In genomic region chr1:9181990-9182783, GRCh38 we compare ENCODE assay signal across 8 cellular contexts. TPM values are rescaled to one million over a fixed set of nuclear protein-coding genes. Genes with fewer than 3 reads are reported as not detected.
DNase-seq lines count a peak whose midpoint lies in the region; FAIRE-seq and TF ChIP-seq lines count a peak whose summit lies in the region.

No MANE protein-coding gene starts in this region.

- H3K9ac ChIP-seq in SK-N-MC (ENCODE audit: insufficient read length) (no peak overlapping the region), endothelial cell of umbilical vein (replicated peaks; ENCODE audit: extremely low read depth, insufficient read depth, low read length) (peak overlapping the region; percentile 65), mucosa of rectum (ENCODE audit: low read depth in 1 of 2, low read length in 2 of 2) (peak overlapping the region; percentile 1 to 66)

- CTCF ChIA-PET in endothelial cell of umbilical vein (lab: Charles Lee): interaction anchor here (3.2 kb wide), 2 partner anchors 16 to 71 kb away, joined by 17 to 23 read pairs; no protein-coding TSS in a partner anchor

- peak; percentile 57 for TF ChIP-seq POLR2A in endothelial cell of umbilical vein (IDR thresholded peaks at IDR 0.05; ENCODE audit: low read depth, low read length)

- dilution Hi-C loops in endothelial cell of umbilical vein (cut with MboI; ENCODE audit: extremely low pct_ligation_motif_present, low sequenced_read_pairs): no loop called here

- no peaks in the 10 kb centered on the region for H3K9me3 ChIP-seq in SK-N-MC (ENCODE audit: low read depth, low read length)
- no peaks in the 10 kb centered on the region for H3K9me3 ChIP-seq in endothelial cell of umbilical vein (replicated peaks; ENCODE audit: control insufficient read depth, insufficient read depth, low read length)
- no peaks in the 10 kb centered on the region for H3K9me3 ChIP-seq in mucosa of rectum (ENCODE audit: control insufficient read depth in 2 of 2, low read length in 2 of 2)
- no peaks in the 10 kb centered on the region for H3K9me3 ChIP-seq in BE2C

- POLR2A ChIA-PET in endothelial cell of umbilical vein (lab: Charles Lee): no interaction called here

- peak overlapping the region; percentile 51 for H3K4me2 ChIP-seq in endothelial cell of umbilical vein (ENCODE audit: insufficient read depth, low read length)

- peak; percentile 28 for FAIRE-seq in endothelial cell of umbilical vein (lab: Jason Lieb, UNC)

- BruUV-seq in endothelial cell of umbilical vein (replicated peaks; lab: Mats Ljungman, UMichigan): no TSS peak

- H3K9me1 ChIP-seq in endothelial cell of umbilical vein (replicated peaks; ENCODE audit: control insufficient read depth, extremely low read depth, insufficient read depth, low read length): no peaks in the 10 kb centered on the region

- H3K79me2 ChIP-seq in endothelial cell of umbilical vein (ENCODE audit: control insufficient read depth, insufficient read depth, low read length): peaks cover 56% of the 10 kb centered on the region

- H3K27me3 ChIP-seq in endothelial cell of umbilical vein (ENCODE audit: control insufficient read depth in 2 of 2, insufficient read depth in 2 of 2, low read length in 2 of 2) (no peaks in the 10 kb centered on the region), mucosa of rectum (ENCODE audit: control insufficient read depth in 2 of 2, insufficient read depth in 2 of 2, low read length in 2 of 2) (peaks cover 0 to 4% of the 10 kb centered on the region in 2 donors), BE2C (peaks cover 6% of the 10 kb centered on the region; the same call in 1 of the 2 replicates)

- no peaks in the 10 kb centered on the region for H4K20me1 ChIP-seq in endothelial cell of umbilical vein (replicated peaks; ENCODE audit: control insufficient read depth, extremely low read depth, insufficient read depth, low read length)

- peaks cover 22% of the 10 kb centered on the region for H3K4me1 ChIP-seq in endothelial cell of umbilical vein (ENCODE audit: control insufficient read depth, extremely low read depth, insufficient read depth, low read length)
- peaks cover 8 to 14% of the 10 kb centered on the region in 2 donors for H3K4me1 ChIP-seq in mucosa of rectum (ENCODE audit: control insufficient read depth in 2 of 2, insufficient read depth in 2 of 2, low read length in 2 of 2)
- no peaks in the 10 kb centered on the region for H3K4me1 ChIP-seq in BE2C

- H3K27ac ChIP-seq in SK-N-MC (no peak overlapping the region), endothelial cell of umbilical vein (ENCODE audit: insufficient read depth, low read depth, low read length) (peak overlapping the region; percentile 69), mucosa of rectum (ENCODE audit: low read depth in 2 of 2, low read length in 2 of 2) (peak overlapping the region in 1 of 2 donors; percentile 5)

- TF ChIP-seq CTCF in GM20000 (IDR thresholded peaks at IDR 0.05; ENCODE audit: extremely low read depth, missing control alignments) (peak; percentile 38), endothelial cell of umbilical vein (IDR thresholded peaks at IDR 0.05; ENCODE audit: extremely low read depth in 1 of 2, insufficient read depth in 1 of 2, low read depth in 1 of 2, low read length in 2 of 2) (peak; percentile 18 to 47), BE2C (IDR thresholded peaks at IDR 0.05; ENCODE audit: low read depth, low read length) (no peak)

- H3K4me3 ChIP-seq in SK-N-MC (peak overlapping the region; percentile 65), endothelial cell of umbilical vein (replicated peaks in 1 of 3; ENCODE audit: insufficient read depth in 1 of 3, low read depth in 1 of 3, low read length in 3 of 3) (peak overlapping the region; percentile 66 to 79 (median 76)), mucosa of rectum (ENCODE audit: low read length in 2 of 2) (peak overlapping the region; percentile 67 to 70), BE2C (ENCODE audit: low read depth, low read length) (no peak overlapping the region)

- intact Hi-C loops in endothelial cell of umbilical vein (cut with micrococcal nuclease): loop anchor here (1.0 to 5.0 kb wide), 6 partner anchors 14 to 68 kb away; partner anchors contain the start of gene GPR157

- DNase-seq in COLO668 (lab: John Stamatoyannopoulos, UW; ENCODE audit: unreplicated experiment) (peak; percentile 86), GM20000 (ENCODE audit: low spot score) (peak; percentile 83), SK-N-MC (ENCODE audit: low read depth, low spot score) (no peak), endothelial cell of umbilical vein (ENCODE audit: low read depth, low spot score) (peak; percentile 64), hippocampal formation (lab: John Stamatoyannopoulos, UW) (no peak), T-helper 9 cell (no peak), BE2C (no peak)

- H3K36me3 ChIP-seq in SK-N-MC (ENCODE audit: insufficient read depth, low read length) (no peaks in the 10 kb centered on the region), endothelial cell of umbilical vein (ENCODE audit: control insufficient read depth in 2 of 2, extremely low read depth in 1 of 2, insufficient read depth in 2 of 2, low read length in 2 of 2) (peaks cover 0 to 5% of the 10 kb centered on the region in 2 experiments), mucosa of rectum (ENCODE audit: control insufficient read depth in 2 of 2, insufficient read depth in 2 of 2, low read length in 2 of 2) (no peaks in the 10 kb centered on the region), BE2C (no peaks in the 10 kb centered on the region)

- peak overlapping the region; percentile 3 for H2AFZ ChIP-seq in endothelial cell of umbilical vein (ENCODE audit: low read depth, low read length)

TF ChIP-seq in endothelial cell of umbilical vein, 7 proteins besides CTCF, POLR2A, EP300 and RAD21:
- TF ChIP-seq POLR2AphosphoS5 (IDR thresholded peaks at IDR 0.05; ENCODE audit: insufficient read depth, low read depth, low read length) (peak; percentile 54), FOS (IDR thresholded peaks at IDR 0.05; ENCODE audit: borderline replicate concordance, insufficient read depth, low read length) (no peak)

RNA-seq across cellular contexts. Expression of gene H6PD, which starts 52.4 kb away (rescaled TPM):
- 29.0 and 40.1 TPM in 2 replicates for total RNA-seq in endothelial cell of umbilical vein
- 24.5 and 26.9 TPM in 2 replicates for polyA plus RNA-seq in endothelial cell of umbilical vein
- polyA plus RNA-seq in endothelial cell of umbilical vein (2011; cell fraction: cytosol; rRNA removed): 22.5 and 26.8 TPM in 2 replicates
- polyA plus RNA-seq in endothelial cell of umbilical vein (2011; cell fraction: nucleus; rRNA removed): 19.4 and 21.4 TPM in 2 replicates
- polyA plus RNA-seq in endothelial cell of umbilical vein (2012): 20.4 and 21.0 TPM in 2 replicates
- 31.0 and 33.4 TPM in 2 replicates for polyA minus RNA-seq in endothelial cell of umbilical vein
- polyA minus RNA-seq in endothelial cell of umbilical vein (2011; cell fraction: cytosol; rRNA and poly(A)+ RNA removed): 3.4 TPM
- 11.2 and 11.9 TPM in 2 replicates for polyA minus RNA-seq in endothelial cell of umbilical vein (2011; cell fraction: nucleus; rRNA and poly(A)+ RNA removed)
- 0.60 TPM for polyA plus RNA-seq in BE2C (2012; ENCODE audit: insufficient read depth, insufficient read length, low read depth)

RNA-seq across cellular contexts. Expression of gene GPR157, which starts 53.3 kb away (rescaled TPM):
- total RNA-seq in endothelial cell of umbilical vein: 5.2 and 6.5 TPM in 2 replicates
- 1.0 and 1.2 TPM in 2 replicates for polyA plus RNA-seq in endothelial cell of umbilical vein
- 0.96 and 1.0 TPM in 2 replicates for polyA plus RNA-seq in endothelial cell of umbilical vein (2011; cell fraction: cytosol; rRNA removed)
- polyA plus RNA-seq in endothelial cell of umbilical vein (2011; cell fraction: nucleus; rRNA removed): 1.3 and 1.8 TPM in 2 replicates
- polyA plus RNA-seq in endothelial cell of umbilical vein (2012): 2.9 and 6.9 TPM in 2 replicates
- 1.4 and 1.9 TPM in 2 replicates for polyA minus RNA-seq in endothelial cell of umbilical vein
- 7.7 TPM for polyA minus RNA-seq in endothelial cell of umbilical vein (2011; cell fraction: cytosol; rRNA and poly(A)+ RNA removed)
- polyA minus RNA-seq in endothelial cell of umbilical vein (2011; cell fraction: nucleus; rRNA and poly(A)+ RNA removed): 1.4 and 1.5 TPM in 2 replicates
- polyA plus RNA-seq in BE2C (2012; ENCODE audit: insufficient read depth, insufficient read length, low read depth): not detected

Comparison
In these comparisons a context has a peak if more than half of its experiments do, and no peak if none do; other contexts are left out.
1. DNase-seq: peak in COLO668 (single experiment), GM20000 (single experiment) and endothelial cell of umbilical vein (single experiment); none in SK-N-MC (single experiment), hippocampal formation (0 of 2), T-helper 9 cell (single experiment) and BE2C (single experiment).